Comparison of ENCODE assay signal across 20 cellular contexts in genomic region chr2:99613992-99614391, GRCh38.
DNase-seq lines count a peak whose midpoint lies in the region; ATAC-seq and TF ChIP-seq lines count a peak whose summit lies in the region.
"Had no signal": no experiment of that assay in that cellular context is flagged by ENCODE, and none has a peak within 500 bp of the region (broad histone marks: within the 10 kb centered on the region; RNA-seq: fewer than 3 reads in every experiment).

No MANE protein-coding gene starts in this region.

- no peak overlapping the region for H3K4me3 ChIP-seq in HEK293 (ENCODE audit: low read depth, low read length)
- H3K4me3 ChIP-seq in A673 (ENCODE audit: low read depth, low read length, poor library complexity, severe bottlenecking) = no peak overlapping the region
- H3K4me3 ChIP-seq: Peyer's patch had no signal

- POLR2A ChIA-PET in HEK293 (lab: Yijun Ruan, JAX) = no interaction called here
- POLR2A ChIA-PET in A673 (lab: Charles Lee; ENCODE audit: low non-redundant PET) = no interaction called here

- H3K9me3 ChIP-seq in HEK293 (ENCODE audit: control insufficient read depth, insufficient read depth, low read depth, low read length) (no peaks in the 10 kb centered on the region), A673 (ENCODE audit: low read depth, low read length, poor library complexity, severe bottlenecking) (no peaks in the 10 kb centered on the region)
- H3K9me3 ChIP-seq: Peyer's patch had no signal

- H3K27me3 Mint-ChIP-seq in stimulated activated naive B cell treated with anti-CD40 and anti-IgM and Interleukin-4, amounts not matched to agents 10 μg/mL and 1 μg/mL and 100 μg/mL, for 72 hours = no peaks in the 10 kb centered on the region

- peaks cover 13% of the 10 kb centered on the region for H3K27me3 ChIP-seq in A673 (replicated peaks; ENCODE audit: insufficient read depth, low read depth, low read length, poor library complexity)
- H3K27me3 ChIP-seq: Peyer's patch had no signal

- H3K36me3 ChIP-seq in HEK293 (ENCODE audit: control insufficient read depth in 2 of 2, insufficient read depth in 1 of 2, low read length in 2 of 2) (no peaks in the 10 kb centered on the region), A673 (ENCODE audit: insufficient read depth, low read length, poor library complexity, severe bottlenecking) (no peaks in the 10 kb centered on the region)
- H3K36me3 ChIP-seq: Peyer's patch had no signal

- H3K27ac Mint-ChIP-seq in stimulated activated naive B cell treated with anti-CD40 and anti-IgM and Interleukin-4, amounts not matched to agents 10 μg/mL and 1 μg/mL and 100 μg/mL, for 72 hours = peak overlapping the region; percentile 10
- H3K27ac Mint-ChIP-seq: CD8-positive, alpha-beta T cell; HFFc6 had no signal

- no TSS peak for BruUV-seq in A673 (replicated peaks; lab: Mats Ljungman, UMichigan)

- intact Hi-C loops in A673 (cut with micrococcal nuclease; ENCODE audit: unreplicated experiment) = no loop called here

- no peak for TF ChIP-seq CTCF in HEK293 (tag by site-specific recombination; IDR thresholded peaks at IDR 0.05)
- no peak for TF ChIP-seq CTCF in A673 (conservative IDR thresholded peaks at IDR 0.05; ENCODE audit: low read depth, low read length)

- no peak overlapping the region for H3K4me3 Mint-ChIP-seq in stimulated activated naive B cell treated with anti-CD40 and anti-IgM and Interleukin-4, amounts not matched to agents 10 μg/mL and 1 μg/mL and 100 μg/mL, for 72 hours
- H3K4me3 Mint-ChIP-seq: CD8-positive, alpha-beta T cell; HFFc6 had no signal

- H3K36me3 Mint-ChIP-seq in stimulated activated naive B cell treated with anti-CD40 and anti-IgM and Interleukin-4, amounts not matched to agents 10 μg/mL and 1 μg/mL and 100 μg/mL, for 72 hours = peaks cover 21 to 32% of the 10 kb centered on the region in 2 donors
- H3K36me3 Mint-ChIP-seq: CD8-positive, alpha-beta T cell had no signal

- peaks cover 29 to 43% of the 10 kb centered on the region in 2 donors for H3K4me1 Mint-ChIP-seq in stimulated activated naive B cell treated with anti-CD40 and anti-IgM and Interleukin-4, amounts not matched to agents 10 μg/mL and 1 μg/mL and 100 μg/mL, for 72 hours

- DNase-seq in NCI-H69 (lab: John Stamatoyannopoulos, UW) = peak; percentile 94
- DNase-seq in left kidney (ENCODE audit: low read depth, low spot score) = peak; percentile 96
- DNase-seq in stimulated activated naive B cell treated with anti-CD40 and anti-IgM and Interleukin-4, amounts not matched to agents 10 μg/mL and 1 μg/mL and 100 μg/mL, for 72 hours = no peak
- no peak for DNase-seq in HK-2 (ENCODE audit: unreplicated experiment)
- DNase-seq in A673 (ENCODE audit: low spot score) = no peak
- DNase-seq in putamen (ENCODE audit: low spot score) = no peak
- DNase-seq: ACHN; C1 segment of cervical spinal cord; CD8-positive, alpha-beta T cell; DND-41; HFFc6; MM.1S; NCI-H1048; NCI-H1436; NCI-H187 treated with DMSO at 0.1 percent for 48 hours; NCI-H2227 treated with DMSO at 0.1 percent for 48 hours; NCI-H510A treated with DMSO at 0.1 percent for 48 hours; Peyer's patch had no signal

- peaks cover 0 to 4% of the 10 kb centered on the region in 2 donors for H3K9me3 Mint-ChIP-seq in stimulated activated naive B cell treated with anti-CD40 and anti-IgM and Interleukin-4, amounts not matched to agents 10 μg/mL and 1 μg/mL and 100 μg/mL, for 72 hours
- H3K9me3 Mint-ChIP-seq: CD8-positive, alpha-beta T cell; HFFc6 had no signal

- no peaks in the 10 kb centered on the region for H3K4me1 ChIP-seq in HEK293 (ENCODE audit: control insufficient read depth, insufficient read depth, low read length)
- no peaks in the 10 kb centered on the region for H3K4me1 ChIP-seq in A673 (ENCODE audit: insufficient read depth, low read length, poor library complexity, severe bottlenecking)
- H3K4me1 ChIP-seq: Peyer's patch had no signal

- H3K27ac ChIP-seq in HEK293 (ENCODE audit: extremely low read depth, low read depth, low read length) (no peak overlapping the region), A673 (ENCODE audit: low read depth, low read length, poor library complexity, severe bottlenecking) (no peak overlapping the region)
- H3K27ac ChIP-seq: Peyer's patch had no signal

- CTCF ChIA-PET in HEK293 (lab: Yijun Ruan, JAX) = no interaction called here
- CTCF ChIA-PET in A673 (lab: Charles Lee) = no interaction called here

- ATAC-seq in stimulated activated naive B cell treated with anti-CD40 and anti-IgM and Interleukin-4, amounts not matched to agents 10 μg/mL and 1 μg/mL and 100 μg/mL, for 72 hours (replicated peaks) = no peak
- ATAC-seq: CD8-positive, alpha-beta T cell; SK-N-SH treated with all-trans-retinoic acid at 6 μM for 48 hours had no signal

TF ChIP-seq in HEK293, 187 proteins besides CTCF, POLR2A, EP300 and RAD21 (continues in another document):
- TF ChIP-seq ZNF341 (tag by site-specific recombination; IDR thresholded peaks at IDR 0.05; ENCODE audit: low read depth) (peak; percentile 75), ZNF37A (tag by site-specific recombination; IDR thresholded peaks at IDR 0.05) (no peak), PRDM4 (tag by site-specific recombination; IDR thresholded peaks at IDR 0.05) (peak; percentile 82), ZNF146 (tag by site-specific recombination; IDR thresholded peaks at IDR 0.05) (no peak), MZF1 (tag by site-specific recombination; IDR thresholded peaks at IDR 0.05; ENCODE audit: borderline replicate concordance) (peak; percentile 20; the same call in 1 of the 2 replicates), ZNF350 (tag by site-specific recombination; IDR thresholded peaks at IDR 0.05) (no peak)
- TF ChIP-seq, protein P1, sequence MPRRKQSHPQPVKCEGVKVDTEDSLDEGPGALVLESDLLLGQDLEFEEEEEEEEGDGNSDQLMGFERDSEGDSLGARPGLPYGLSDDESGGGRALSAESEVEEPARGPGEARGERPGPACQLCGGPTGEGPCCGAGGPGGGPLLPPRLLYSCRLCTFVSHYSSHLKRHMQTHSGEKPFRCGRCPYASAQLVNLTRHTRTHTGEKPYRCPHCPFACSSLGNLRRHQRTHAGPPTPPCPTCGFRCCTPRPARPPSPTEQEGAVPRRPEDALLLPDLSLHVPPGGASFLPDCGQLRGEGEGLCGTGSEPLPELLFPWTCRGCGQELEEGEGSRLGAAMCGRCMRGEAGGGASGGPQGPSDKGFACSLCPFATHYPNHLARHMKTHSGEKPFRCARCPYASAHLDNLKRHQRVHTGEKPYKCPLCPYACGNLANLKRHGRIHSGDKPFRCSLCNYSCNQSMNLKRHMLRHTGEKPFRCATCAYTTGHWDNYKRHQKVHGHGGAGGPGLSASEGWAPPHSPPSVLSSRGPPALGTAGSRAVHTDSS (tag by site-specific recombination; IDR thresholded peaks at IDR 0.05) = no peak
- TF ChIP-seq, protein P2, sequence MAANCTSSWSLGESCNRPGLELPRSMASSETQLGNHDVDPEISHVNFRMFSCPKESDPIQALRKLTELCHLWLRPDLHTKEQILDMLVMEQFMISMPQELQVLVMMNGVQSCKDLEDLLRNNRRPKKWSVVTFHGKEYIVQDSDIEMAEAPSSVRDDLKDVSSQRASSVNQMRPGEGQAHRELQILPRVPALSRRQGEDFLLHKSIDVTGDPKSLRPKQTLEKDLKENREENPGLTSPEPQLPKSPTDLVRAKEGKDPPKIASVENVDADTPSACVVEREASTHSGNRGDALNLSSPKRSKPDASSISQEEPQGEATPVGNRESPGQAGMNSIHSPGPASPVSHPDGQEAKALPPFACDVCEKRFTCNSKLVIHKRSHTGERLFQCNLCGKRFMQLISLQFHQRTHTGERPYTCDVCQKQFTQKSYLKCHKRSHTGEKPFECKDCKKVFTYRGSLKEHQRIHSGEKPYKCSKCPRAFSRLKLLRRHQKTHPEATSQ (tag by site-specific recombination; IDR thresholded peaks at IDR 0.05) = no peak
- TF ChIP-seq, protein P3, sequence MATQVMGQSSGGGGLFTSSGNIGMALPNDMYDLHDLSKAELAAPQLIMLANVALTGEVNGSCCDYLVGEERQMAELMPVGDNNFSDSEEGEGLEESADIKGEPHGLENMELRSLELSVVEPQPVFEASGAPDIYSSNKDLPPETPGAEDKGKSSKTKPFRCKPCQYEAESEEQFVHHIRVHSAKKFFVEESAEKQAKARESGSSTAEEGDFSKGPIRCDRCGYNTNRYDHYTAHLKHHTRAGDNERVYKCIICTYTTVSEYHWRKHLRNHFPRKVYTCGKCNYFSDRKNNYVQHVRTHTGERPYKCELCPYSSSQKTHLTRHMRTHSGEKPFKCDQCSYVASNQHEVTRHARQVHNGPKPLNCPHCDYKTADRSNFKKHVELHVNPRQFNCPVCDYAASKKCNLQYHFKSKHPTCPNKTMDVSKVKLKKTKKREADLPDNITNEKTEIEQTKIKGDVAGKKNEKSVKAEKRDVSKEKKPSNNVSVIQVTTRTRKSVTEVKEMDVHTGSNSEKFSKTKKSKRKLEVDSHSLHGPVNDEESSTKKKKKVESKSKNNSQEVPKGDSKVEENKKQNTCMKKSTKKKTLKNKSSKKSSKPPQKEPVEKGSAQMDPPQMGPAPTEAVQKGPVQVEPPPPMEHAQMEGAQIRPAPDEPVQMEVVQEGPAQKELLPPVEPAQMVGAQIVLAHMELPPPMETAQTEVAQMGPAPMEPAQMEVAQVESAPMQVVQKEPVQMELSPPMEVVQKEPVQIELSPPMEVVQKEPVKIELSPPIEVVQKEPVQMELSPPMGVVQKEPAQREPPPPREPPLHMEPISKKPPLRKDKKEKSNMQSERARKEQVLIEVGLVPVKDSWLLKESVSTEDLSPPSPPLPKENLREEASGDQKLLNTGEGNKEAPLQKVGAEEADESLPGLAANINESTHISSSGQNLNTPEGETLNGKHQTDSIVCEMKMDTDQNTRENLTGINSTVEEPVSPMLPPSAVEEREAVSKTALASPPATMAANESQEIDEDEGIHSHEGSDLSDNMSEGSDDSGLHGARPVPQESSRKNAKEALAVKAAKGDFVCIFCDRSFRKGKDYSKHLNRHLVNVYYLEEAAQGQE (tag by site-specific recombination; IDR thresholded peaks at IDR 0.05) = no peak

Comparison
In these comparisons a context has a peak if more than half of its experiments do, and no peak if none do; other contexts are left out.
1. DNase-seq: peak in NCI-H69 (single experiment) and left kidney (single experiment); none in stimulated activated naive B cell treated with anti-CD40 and anti-IgM and Interleukin-4, amounts not matched to agents 10 μg/mL and 1 μg/mL and 100 μg/mL, for 72 hours (single experiment), HK-2 (single experiment), A673 (single experiment) and putamen (single experiment).